In the genomic region with DNA sequence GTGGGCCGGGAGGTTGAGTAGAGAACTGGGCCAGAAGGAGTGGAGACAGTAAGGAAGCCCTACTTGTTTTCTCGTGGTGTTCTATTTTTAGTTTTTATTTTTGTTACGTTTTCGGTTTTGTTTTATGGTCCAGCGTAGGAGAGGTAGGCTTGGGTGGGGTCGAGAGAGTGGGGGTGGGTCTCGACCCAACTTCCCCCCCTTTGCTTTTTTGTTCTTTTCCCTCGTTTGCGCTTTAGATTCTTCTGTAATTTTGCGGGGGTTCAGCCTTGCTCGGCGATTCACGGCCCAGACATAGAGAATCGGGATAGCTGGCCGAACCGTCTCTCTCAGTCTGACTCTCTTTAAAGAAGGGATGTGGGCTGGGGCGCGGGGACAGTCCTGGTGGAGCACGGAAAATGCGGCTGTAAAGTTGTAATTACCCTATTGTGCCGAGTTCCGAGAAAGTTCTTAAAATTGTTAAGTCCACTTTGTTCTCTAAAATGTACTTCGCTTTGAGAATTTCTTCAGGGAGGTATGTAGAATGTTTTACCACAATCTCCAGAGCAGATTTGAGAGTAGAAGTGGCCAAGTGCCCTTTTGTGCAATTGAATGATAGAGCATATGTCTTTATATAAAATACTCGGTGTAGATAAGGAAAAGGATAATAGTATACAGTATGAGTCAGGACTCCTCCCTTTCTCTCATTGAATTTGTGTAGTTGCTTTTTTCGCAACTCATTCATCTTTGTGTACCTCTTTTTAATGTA, we compare ENCODE assay signal across 1 cellular context.
TF ChIP-seq lines count a peak whose summit lies in the region.

No MANE protein-coding gene starts in this region.

TF ChIP-seq in K562, 482 proteins besides CTCF, POLR2A, EP300 and RAD21 (continued from another document):
- TF ChIP-seq, protein P1, sequence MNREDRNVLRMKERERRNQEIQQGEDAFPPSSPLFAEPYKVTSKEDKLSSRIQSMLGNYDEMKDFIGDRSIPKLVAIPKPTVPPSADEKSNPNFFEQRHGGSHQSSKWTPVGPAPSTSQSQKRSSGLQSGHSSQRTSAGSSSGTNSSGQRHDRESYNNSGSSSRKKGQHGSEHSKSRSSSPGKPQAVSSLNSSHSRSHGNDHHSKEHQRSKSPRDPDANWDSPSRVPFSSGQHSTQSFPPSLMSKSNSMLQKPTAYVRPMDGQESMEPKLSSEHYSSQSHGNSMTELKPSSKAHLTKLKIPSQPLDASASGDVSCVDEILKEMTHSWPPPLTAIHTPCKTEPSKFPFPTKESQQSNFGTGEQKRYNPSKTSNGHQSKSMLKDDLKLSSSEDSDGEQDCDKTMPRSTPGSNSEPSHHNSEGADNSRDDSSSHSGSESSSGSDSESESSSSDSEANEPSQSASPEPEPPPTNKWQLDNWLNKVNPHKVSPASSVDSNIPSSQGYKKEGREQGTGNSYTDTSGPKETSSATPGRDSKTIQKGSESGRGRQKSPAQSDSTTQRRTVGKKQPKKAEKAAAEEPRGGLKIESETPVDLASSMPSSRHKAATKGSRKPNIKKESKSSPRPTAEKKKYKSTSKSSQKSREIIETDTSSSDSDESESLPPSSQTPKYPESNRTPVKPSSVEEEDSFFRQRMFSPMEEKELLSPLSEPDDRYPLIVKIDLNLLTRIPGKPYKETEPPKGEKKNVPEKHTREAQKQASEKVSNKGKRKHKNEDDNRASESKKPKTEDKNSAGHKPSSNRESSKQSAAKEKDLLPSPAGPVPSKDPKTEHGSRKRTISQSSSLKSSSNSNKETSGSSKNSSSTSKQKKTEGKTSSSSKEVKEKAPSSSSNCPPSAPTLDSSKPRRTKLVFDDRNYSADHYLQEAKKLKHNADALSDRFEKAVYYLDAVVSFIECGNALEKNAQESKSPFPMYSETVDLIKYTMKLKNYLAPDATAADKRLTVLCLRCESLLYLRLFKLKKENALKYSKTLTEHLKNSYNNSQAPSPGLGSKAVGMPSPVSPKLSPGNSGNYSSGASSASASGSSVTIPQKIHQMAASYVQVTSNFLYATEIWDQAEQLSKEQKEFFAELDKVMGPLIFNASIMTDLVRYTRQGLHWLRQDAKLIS (CRISPR knock-in tag; IDR thresholded peaks at IDR 0.05) = no peak
- TF ChIP-seq SOX6 (IDR thresholded peaks at IDR 0.05) (peak; percentile 7; the same call in 1 of the 2 replicates), PHB (CRISPR knock-in tag; IDR thresholded peaks at IDR 0.05) (no peak), ZNF77 (CRISPR knock-in tag; IDR thresholded peaks at IDR 0.05) (no peak), ATF1 (CRISPR knock-in tag; IDR thresholded peaks at IDR 0.05) (no peak), ATF1 (tag; IDR thresholded peaks at IDR 0.05) (no peak), RFX1 (IDR thresholded peaks at IDR 0.05) (no peak), TAF7 (tag; IDR thresholded peaks at IDR 0.05) (peak; percentile 87; the same call in 1 of the 2 replicates), ZNF561 (CRISPR knock-in tag; conservative IDR thresholded peaks at IDR 0.05) (no peak), ZNF12 (CRISPR knock-in tag; IDR thresholded peaks at IDR 0.05) (no peak), ESRRB (CRISPR knock-in tag; IDR thresholded peaks at IDR 0.05; ENCODE audit: borderline replicate concordance) (no peak), YBX1 (IDR thresholded peaks at IDR 0.05) (no peak), NR2C2 (CRISPR knock-in tag; IDR thresholded peaks at IDR 0.05) (no peak), NR2C2 (tag; IDR thresholded peaks at IDR 0.05) (no peak), GATAD2B (IDR thresholded peaks at IDR 0.05; ENCODE audit: borderline replicate concordance) (no peak), PRDM10 (IDR thresholded peaks at IDR 0.05; ENCODE audit: partially characterized antibody) (no peak), E2F3 (CRISPR knock-in tag; IDR thresholded peaks at IDR 0.05) (no peak), LARP7 (IDR thresholded peaks at IDR 0.05) (no peak; the same call in 1 of the 2 replicates), POLR2B (IDR thresholded peaks at IDR 0.05; ENCODE audit: low read depth, partially characterized antibody) (no peak), NFIC (IDR thresholded peaks at IDR 0.05) (no peak; the same call in 1 of the 2 replicates), ATF2 (CRISPR knock-in tag; IDR thresholded peaks at IDR 0.05) (no peak), SRSF9 (IDR thresholded peaks at IDR 0.05; ENCODE audit: borderline replicate concordance, low read depth, low read length) (no peak), MAFG (tag; conservative IDR thresholded peaks at IDR 0.05) (no peak), JUN (IDR thresholded peaks at IDR 0.05; ENCODE audit: borderline replicate concordance, low read depth, low read length) (no peak), JUN (CRISPR knock-in tag; IDR thresholded peaks at IDR 0.05; ENCODE audit: borderline replicate concordance) (no peak)
- TF ChIP-seq, protein P2, sequence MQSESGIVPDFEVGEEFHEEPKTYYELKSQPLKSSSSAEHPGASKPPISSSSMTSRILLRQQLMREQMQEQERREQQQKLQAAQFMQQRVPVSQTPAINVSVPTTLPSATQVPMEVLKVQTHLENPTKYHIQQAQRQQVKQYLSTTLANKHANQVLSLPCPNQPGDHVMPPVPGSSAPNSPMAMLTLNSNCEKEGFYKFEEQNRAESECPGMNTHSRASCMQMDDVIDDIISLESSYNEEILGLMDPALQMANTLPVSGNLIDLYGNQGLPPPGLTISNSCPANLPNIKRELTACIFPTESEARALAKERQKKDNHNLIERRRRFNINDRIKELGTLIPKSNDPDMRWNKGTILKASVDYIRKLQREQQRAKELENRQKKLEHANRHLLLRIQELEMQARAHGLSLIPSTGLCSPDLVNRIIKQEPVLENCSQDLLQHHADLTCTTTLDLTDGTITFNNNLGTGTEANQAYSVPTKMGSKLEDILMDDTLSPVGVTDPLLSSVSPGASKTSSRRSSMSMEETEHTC (IDR thresholded peaks at IDR 0.05) = no peak
- TF ChIP-seq, protein P3, sequence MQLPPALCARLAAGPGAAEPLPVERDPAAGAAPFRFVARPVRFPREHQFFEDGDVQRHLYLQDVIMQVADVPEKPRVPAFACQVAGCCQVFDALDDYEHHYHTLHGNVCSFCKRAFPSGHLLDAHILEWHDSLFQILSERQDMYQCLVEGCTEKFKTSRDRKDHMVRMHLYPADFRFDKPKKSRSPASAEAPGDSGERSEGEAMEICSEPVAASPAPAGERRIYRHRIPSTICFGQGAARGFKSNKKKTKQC (CRISPR knock-in tag; IDR thresholded peaks at IDR 0.05) = 0 out of 2 replicates have a peak, but pooled peaks have one; percentile 7
- TF ChIP-seq, protein P4, sequence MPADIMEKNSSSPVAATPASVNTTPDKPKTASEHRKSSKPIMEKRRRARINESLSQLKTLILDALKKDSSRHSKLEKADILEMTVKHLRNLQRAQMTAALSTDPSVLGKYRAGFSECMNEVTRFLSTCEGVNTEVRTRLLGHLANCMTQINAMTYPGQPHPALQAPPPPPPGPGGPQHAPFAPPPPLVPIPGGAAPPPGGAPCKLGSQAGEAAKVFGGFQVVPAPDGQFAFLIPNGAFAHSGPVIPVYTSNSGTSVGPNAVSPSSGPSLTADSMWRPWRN (IDR thresholded peaks at IDR 0.05; ENCODE audit: low read depth) = no peak
- TF ChIP-seq, protein P5, sequence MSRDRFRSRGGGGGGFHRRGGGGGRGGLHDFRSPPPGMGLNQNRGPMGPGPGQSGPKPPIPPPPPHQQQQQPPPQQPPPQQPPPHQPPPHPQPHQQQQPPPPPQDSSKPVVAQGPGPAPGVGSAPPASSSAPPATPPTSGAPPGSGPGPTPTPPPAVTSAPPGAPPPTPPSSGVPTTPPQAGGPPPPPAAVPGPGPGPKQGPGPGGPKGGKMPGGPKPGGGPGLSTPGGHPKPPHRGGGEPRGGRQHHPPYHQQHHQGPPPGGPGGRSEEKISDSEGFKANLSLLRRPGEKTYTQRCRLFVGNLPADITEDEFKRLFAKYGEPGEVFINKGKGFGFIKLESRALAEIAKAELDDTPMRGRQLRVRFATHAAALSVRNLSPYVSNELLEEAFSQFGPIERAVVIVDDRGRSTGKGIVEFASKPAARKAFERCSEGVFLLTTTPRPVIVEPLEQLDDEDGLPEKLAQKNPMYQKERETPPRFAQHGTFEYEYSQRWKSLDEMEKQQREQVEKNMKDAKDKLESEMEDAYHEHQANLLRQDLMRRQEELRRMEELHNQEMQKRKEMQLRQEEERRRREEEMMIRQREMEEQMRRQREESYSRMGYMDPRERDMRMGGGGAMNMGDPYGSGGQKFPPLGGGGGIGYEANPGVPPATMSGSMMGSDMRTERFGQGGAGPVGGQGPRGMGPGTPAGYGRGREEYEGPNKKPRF (IDR thresholded peaks at IDR 0.05; ENCODE audit: low read depth, low read length) = no peak
- TF ChIP-seq, protein P6, sequence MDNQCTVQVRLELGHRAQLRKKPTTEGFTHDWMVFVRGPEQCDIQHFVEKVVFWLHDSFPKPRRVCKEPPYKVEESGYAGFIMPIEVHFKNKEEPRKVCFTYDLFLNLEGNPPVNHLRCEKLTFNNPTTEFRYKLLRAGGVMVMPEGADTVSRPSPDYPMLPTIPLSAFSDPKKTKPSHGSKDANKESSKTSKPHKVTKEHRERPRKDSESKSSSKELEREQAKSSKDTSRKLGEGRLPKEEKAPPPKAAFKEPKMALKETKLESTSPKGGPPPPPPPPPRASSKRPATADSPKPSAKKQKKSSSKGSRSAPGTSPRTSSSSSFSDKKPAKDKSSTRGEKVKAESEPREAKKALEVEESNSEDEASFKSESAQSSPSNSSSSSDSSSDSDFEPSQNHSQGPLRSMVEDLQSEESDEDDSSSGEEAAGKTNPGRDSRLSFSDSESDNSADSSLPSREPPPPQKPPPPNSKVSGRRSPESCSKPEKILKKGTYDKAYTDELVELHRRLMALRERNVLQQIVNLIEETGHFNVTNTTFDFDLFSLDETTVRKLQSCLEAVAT (IDR thresholded peaks at IDR 0.05) = peak; percentile 90 to 92
TF ChIP-seq in K562: peak in this region for 51.
